8 cellular contexts compared by ENCODE assay signal in the genomic region with DNA sequence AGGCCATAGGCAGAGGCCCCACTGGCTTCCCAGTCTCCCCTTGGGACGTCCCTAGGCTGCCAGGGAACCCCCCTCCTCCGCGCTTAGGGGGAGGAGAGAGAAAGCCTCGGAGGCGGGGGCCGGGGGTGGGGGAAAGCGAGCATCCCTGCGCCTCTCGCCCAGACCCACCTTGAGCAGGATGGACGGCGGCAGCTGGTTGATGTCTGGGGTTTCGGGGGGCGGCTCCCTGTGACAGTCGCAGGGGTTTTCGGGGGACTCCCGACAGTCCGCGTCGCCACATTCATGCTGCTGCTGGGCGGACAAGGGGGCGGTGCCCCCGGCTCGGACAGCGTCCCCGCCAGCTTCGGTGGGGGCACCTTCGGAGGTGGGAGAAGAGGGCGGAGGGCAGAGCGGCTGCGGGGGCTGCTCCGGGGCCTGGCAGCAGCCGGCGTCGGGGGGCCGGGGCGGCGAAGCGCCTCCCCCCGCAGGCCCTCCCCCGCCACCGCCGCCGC. TPM values are rescaled to one million over a fixed set of nuclear protein-coding genes. Genes with fewer than 3 reads are reported as not detected.
A peak's percentile ranks its signal among the peaks of the same experiment; 100 is the strongest.
DNase-seq lines count a peak whose midpoint lies in the region; ATAC-seq and TF ChIP-seq lines count a peak whose summit lies in the region.

No MANE protein-coding gene starts in this region.

- H3K79me2 ChIP-seq in Karpas-422 (ENCODE audit: low read length), result peaks cover 50% of the 10 kb centered on the region

- H3K27me3 ChIP-seq in Karpas-422 (ENCODE audit: low read length) (no peaks in the 10 kb centered on the region), duodenal mucosa (ENCODE audit: control insufficient read depth in 1 of 2, insufficient read depth in 2 of 2, low read length in 2 of 2) (no peaks in the 10 kb centered on the region)

- no peak for TF ChIP-seq CTCF in GM10266 (IDR thresholded peaks at IDR 0.05; ENCODE audit: control insufficient read depth, insufficient read depth, low read depth, missing control alignments)

- POLR2A ChIA-PET in activated CD4-positive, alpha-beta T cell treated with anti-CD3 and anti-CD28 coated beads, Interleukin-2, amount 10 ng/mL, durations not matched to agents 7 days and 5 days (lab: Charles Lee), result no interaction called here

- CTCF ChIA-PET in activated CD4-positive, alpha-beta T cell treated with anti-CD3 and anti-CD28 coated beads, Interleukin-2, amount 10 ng/mL, durations not matched to agents 7 days and 5 days (lab: Charles Lee), result no interaction called here

- H3K4me3 Mint-ChIP-seq in activated CD4-positive, alpha-beta T cell treated with anti-CD3 and anti-CD28 coated beads, Interleukin-2, amount 10 ng/mL, durations not matched to agents 7 days and 5 days, result peak overlapping the region; percentile 83
- peak overlapping the region; percentile 94 for H3K4me3 Mint-ChIP-seq in memory B cell

- H3K9ac ChIP-seq in Karpas-422 (ENCODE audit: low read length) (peak overlapping the region; percentile 91), duodenal mucosa (ENCODE audit: low read depth in 1 of 2, low read length in 2 of 2) (peak overlapping the region; percentile 63 to 65)

- peaks cover 15% of the 10 kb centered on the region for H3K9me3 ChIP-seq in Karpas-422 (ENCODE audit: low read length)
- peaks cover 7 to 13% of the 10 kb centered on the region in 2 donors for H3K9me3 ChIP-seq in duodenal mucosa (ENCODE audit: control insufficient read depth in 1 of 2, low read length in 2 of 2)

- H3K36me3 Mint-ChIP-seq in activated CD4-positive, alpha-beta T cell treated with anti-CD3 and anti-CD28 coated beads, Interleukin-2, amount 10 ng/mL, durations not matched to agents 7 days and 5 days (ENCODE audit: low read depth), result peaks cover 25% of the 10 kb centered on the region
- peaks cover 11% of the 10 kb centered on the region for H3K36me3 Mint-ChIP-seq in memory B cell

- H3K27me3 Mint-ChIP-seq in activated CD4-positive, alpha-beta T cell treated with anti-CD3 and anti-CD28 coated beads, Interleukin-2, amount 10 ng/mL, durations not matched to agents 7 days and 5 days, result no peaks in the 10 kb centered on the region
- H3K27me3 Mint-ChIP-seq in memory B cell, result no peaks in the 10 kb centered on the region

- H3K4me3 ChIP-seq in Karpas-422 (ENCODE audit: low read length), result peak overlapping the region; percentile 81
- peak overlapping the region; percentile 81 to 86 for H3K4me3 ChIP-seq in duodenal mucosa (ENCODE audit: low read depth in 1 of 2, low read length in 2 of 2)

- H3K36me3 ChIP-seq in Karpas-422 (ENCODE audit: insufficient read depth, low read length) (no peaks in the 10 kb centered on the region; the same call in 1 of the 2 replicates), duodenal mucosa (ENCODE audit: control insufficient read depth in 1 of 2, insufficient read depth in 2 of 2, low read length in 2 of 2) (no peaks in the 10 kb centered on the region)

- H3K4me1 ChIP-seq in Karpas-422 (ENCODE audit: low read length) (peaks cover 25% of the 10 kb centered on the region), duodenal mucosa (ENCODE audit: control insufficient read depth in 1 of 2, insufficient read depth in 2 of 2, low read length in 2 of 2) (peaks cover 15 to 20% of the 10 kb centered on the region in 2 donors)

- DNase-seq in GM10266 (ENCODE audit: extremely low spot score) (peak; percentile 81), Karpas-422 (peak; percentile 79), memory B cell (ENCODE audit: low spot score in 2 of 2) (peak; percentile 32 to 52), DMS153 (lab: John Stamatoyannopoulos, UW) (no peak)
- DNase-seq in activated CD4-positive, alpha-beta T cell treated with anti-CD3 and anti-CD28 coated beads, Interleukin-2, amount 10 ng/mL, durations not matched to agents 7 days and 5 days, result peak; percentile 35
- DNase-seq in stimulated activated CD8-positive, alpha-beta memory T cell treated with anti-CD3 and anti-CD28 coated beads, Interleukin-15, amount 100 ng/mL, for 48 hours (ENCODE audit: low read depth in 2 of 2), result peak; percentile 45 to 51

- no peaks in the 10 kb centered on the region for H3K9me2 ChIP-seq in Karpas-422 (replicated peaks; ENCODE audit: insufficient read depth, low read length)

- peak overlapping the region; percentile 94 for H3K27ac Mint-ChIP-seq in activated CD4-positive, alpha-beta T cell treated with anti-CD3 and anti-CD28 coated beads, Interleukin-2, amount 10 ng/mL, durations not matched to agents 7 days and 5 days
- peak overlapping the region; percentile 93 for H3K27ac Mint-ChIP-seq in memory B cell

- peaks cover 31% of the 10 kb centered on the region for H3K4me1 Mint-ChIP-seq in activated CD4-positive, alpha-beta T cell treated with anti-CD3 and anti-CD28 coated beads, Interleukin-2, amount 10 ng/mL, durations not matched to agents 7 days and 5 days
- peaks cover 23% of the 10 kb centered on the region for H3K4me1 Mint-ChIP-seq in memory B cell

- peaks cover 18% of the 10 kb centered on the region for H3K9me3 Mint-ChIP-seq in activated CD4-positive, alpha-beta T cell treated with anti-CD3 and anti-CD28 coated beads, Interleukin-2, amount 10 ng/mL, durations not matched to agents 7 days and 5 days
- peaks cover 3% of the 10 kb centered on the region for H3K9me3 Mint-ChIP-seq in memory B cell

- ATAC-seq in GM21737 (IDR thresholded peaks at IDR 0.05; ENCODE audit: unreplicated experiment), result peak; percentile 34
- ATAC-seq in memory B cell (ENCODE audit: low read depth), result peak; percentile 5

- peak overlapping the region; percentile 59 for H3K27ac ChIP-seq in Karpas-422 (ENCODE audit: low read length)
- peak overlapping the region; percentile 99 for H3K27ac ChIP-seq in duodenal mucosa (ENCODE audit: low read depth, low read length)

- no peak overlapping the region for H2AFZ ChIP-seq in Karpas-422 (ENCODE audit: low read length)

- H4K20me1 ChIP-seq in Karpas-422 (ENCODE audit: insufficient read depth, low read depth, low read length), result no peaks in the 10 kb centered on the region

- H3K4me2 ChIP-seq in Karpas-422 (ENCODE audit: low read depth, low read length, poor library complexity, severe bottlenecking), result peak overlapping the region; percentile 84

RNA-seq across cellular contexts. Expression of a gene that starts 1.3 kb away (rescaled TPM):
- 9.9 and 26.9 TPM in 2 replicates for total RNA-seq in Karpas-422 (2014; rRNA removed; shearing (Covaris generic); ENCODE audit: low replicate concordance)
- 1 to 10 TPM; 9.6 to 9.8 TPM for total RNA-seq in activated CD4-positive, alpha-beta T cell treated with anti-CD3 and anti-CD28 coated beads, Interleukin-2, amount 10 ng/mL, durations not matched to agents 7 days and 5 days
